In the genomic region with DNA sequence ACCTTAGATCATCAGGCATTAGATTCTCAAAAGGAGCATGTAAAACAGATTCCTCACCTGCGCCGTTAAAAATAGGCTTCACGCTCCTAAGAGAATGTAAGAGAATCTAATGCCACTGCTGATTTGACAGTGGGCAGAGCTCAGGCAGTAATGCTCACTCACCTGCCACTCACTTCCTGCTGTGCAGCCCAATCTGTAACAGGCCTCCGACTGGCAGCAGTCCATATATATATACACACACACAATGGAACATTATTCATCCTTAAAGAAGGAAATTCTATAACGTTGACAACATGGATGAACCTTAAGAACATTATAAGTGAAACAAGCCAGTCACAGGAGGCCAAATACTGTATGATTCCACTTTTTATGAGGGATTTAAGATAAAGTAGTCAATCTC, we compare ENCODE assay signal across 17 cellular contexts. TPM values are rescaled to one million over a fixed set of nuclear protein-coding genes. Genes with fewer than 3 reads are reported as not detected.
DNase-seq lines count a peak whose midpoint lies in the region; ATAC-seq, FAIRE-seq and TF ChIP-seq lines count a peak whose summit lies in the region.
"Had no signal": no experiment of that assay in that cellular context is flagged by ENCODE, and none has a peak within 500 bp of the region (broad histone marks: within the 10 kb centered on the region; RNA-seq: fewer than 3 reads in every experiment).

No MANE protein-coding gene starts in this region.

- H3K4me2 ChIP-seq in IMR-90 (ENCODE audit: low read depth, low read length): no peak overlapping the region
- no peak overlapping the region for H3K4me2 ChIP-seq in endothelial cell of umbilical vein (ENCODE audit: insufficient read depth, low read length)

- H3K9me1 ChIP-seq in IMR-90 (ENCODE audit: insufficient read depth, low read length): no peaks in the 10 kb centered on the region
- no peaks in the 10 kb centered on the region for H3K9me1 ChIP-seq in endothelial cell of umbilical vein (replicated peaks; ENCODE audit: control insufficient read depth, extremely low read depth, insufficient read depth, low read length)

- H3K4me3 Mint-ChIP-seq in activated naive CD8-positive, alpha-beta T cell: peak overlapping the region; percentile 28
- H3K4me3 Mint-ChIP-seq in activated naive CD8-positive, alpha-beta T cell treated with anti-CD3 and anti-CD28 coated beads for 36 hours: no peak overlapping the region

- BruUV-seq in IMR-90 (replicated peaks; lab: Mats Ljungman, UMichigan): no TSS peak
- no TSS peak for BruUV-seq in endothelial cell of umbilical vein (replicated peaks; lab: Mats Ljungman, UMichigan)

- H3K18ac ChIP-seq in IMR-90 (ENCODE audit: low read depth, low read length): no peak overlapping the region

- H3K9me3 ChIP-seq in IMR-90 (ENCODE audit: control insufficient read depth, insufficient read depth, low read length): no peaks in the 10 kb centered on the region
- H3K9me3 ChIP-seq in endothelial cell of umbilical vein (replicated peaks; ENCODE audit: control insufficient read depth, insufficient read depth, low read length): no peaks in the 10 kb centered on the region

- H2AFZ ChIP-seq in IMR-90 (replicated peaks; ENCODE audit: low read length, poor library complexity): no peak overlapping the region
- H2AFZ ChIP-seq in endothelial cell of umbilical vein (ENCODE audit: low read depth, low read length): no peak overlapping the region

- H2BK15ac ChIP-seq in IMR-90 (ENCODE audit: low read depth, low read length): no peak overlapping the region

- no peak overlapping the region for H3K23ac ChIP-seq in IMR-90 (ENCODE audit: low read depth, low read length)

- no peaks in the 10 kb centered on the region for H3K27me3 Mint-ChIP-seq in activated naive CD8-positive, alpha-beta T cell
- H3K27me3 Mint-ChIP-seq in activated naive CD8-positive, alpha-beta T cell treated with anti-CD3 and anti-CD28 coated beads for 36 hours: no peaks in the 10 kb centered on the region

- no peak overlapping the region for H3K9ac ChIP-seq in IMR-90 (ENCODE audit: low read depth, low read length)
- no peak overlapping the region for H3K9ac ChIP-seq in endothelial cell of umbilical vein (replicated peaks; ENCODE audit: extremely low read depth, insufficient read depth, low read length)

- H3K27ac ChIP-seq in IMR-90 (ENCODE audit: insufficient read depth, low read length) (no peak overlapping the region), endothelial cell of umbilical vein (ENCODE audit: insufficient read depth, low read depth, low read length) (no peak overlapping the region)

- H3K4me1 ChIP-seq in IMR-90 (ENCODE audit: control insufficient read depth, insufficient read depth, low read length) (peaks cover 4% of the 10 kb centered on the region; the same call in 1 of the 2 replicates), endothelial cell of umbilical vein (ENCODE audit: control insufficient read depth, extremely low read depth, insufficient read depth, low read length) (peaks cover 17% of the 10 kb centered on the region)

- intact Hi-C loops in IMR-90 (cut with micrococcal nuclease) (no loop called here), endothelial cell of umbilical vein (cut with micrococcal nuclease) (loop anchor here (2.0 kb wide), 1 partner anchor 16 kb away; no protein-coding TSS in a partner anchor)

- FAIRE-seq in endothelial cell of umbilical vein (lab: Jason Lieb, UNC) (no peak), urothelium cell line (lab: Jason Lieb, UNC) (peak; percentile 71)
- FAIRE-seq: bronchial epithelial cell, keratinocyte had no signal

- DNase-seq in activated naive CD8-positive, alpha-beta T cell treated with anti-CD3 and anti-CD28 coated beads for 36 hours: no peak
- DNase-seq in IMR-90 (no peak), endothelial cell of umbilical vein (ENCODE audit: low read depth, low spot score) (peak; percentile 30), urothelium cell line (ENCODE audit: low spot score) (no peak), DMS79 (lab: John Stamatoyannopoulos, UW) (no peak), activated gamma-delta T cell treated with Interleukin-2 at 50 U/mL for 16 hours (no peak)
- DNase-seq: activated CD4-positive, alpha-beta T cell treated with anti-CD3 and anti-CD28 coated beads, Interleukin-2, amount 50 U/mL, for 1 hour; C1 segment of cervical spinal cord; foreskin melanocyte; hypothalamus; KG1; NCI-H2081 treated with DMSO at 0.1 percent for 48 hours; stimulated activated CD4-positive, alpha-beta T cell treated with anti-CD3 and anti-CD28 coated beads, Interleukin-2, amount 100 ng/mL, for 24 hours had no signal

- H2BK5ac ChIP-seq in IMR-90 (ENCODE audit: low read depth, low read length, poor library complexity, severe bottlenecking): no peak overlapping the region

- ATAC-seq in IMR-90 (ENCODE audit: low read depth) (no peak), HG03108 (IDR thresholded peaks at IDR 0.05; ENCODE audit: unreplicated experiment) (no peak)

- no peaks in the 10 kb centered on the region for H3K27me3 ChIP-seq in IMR-90 (ENCODE audit: control insufficient read depth, insufficient read depth, low read length)
- no peaks in the 10 kb centered on the region for H3K27me3 ChIP-seq in endothelial cell of umbilical vein (ENCODE audit: control insufficient read depth in 2 of 2, insufficient read depth in 2 of 2, low read length in 2 of 2)

- H4K91ac ChIP-seq in IMR-90 (ENCODE audit: insufficient read depth, low read depth, low read length): no peak overlapping the region

- no peak overlapping the region for H2BK120ac ChIP-seq in IMR-90 (ENCODE audit: low read depth, low read length)

- H3K4me1 Mint-ChIP-seq in activated naive CD8-positive, alpha-beta T cell (ENCODE audit: low read depth): peaks cover 73% of the 10 kb centered on the region
- peaks cover 55% of the 10 kb centered on the region for H3K4me1 Mint-ChIP-seq in activated naive CD8-positive, alpha-beta T cell treated with anti-CD3 and anti-CD28 coated beads for 36 hours

- 0 out of 2 replicates have a peak overlapping the region, but pooled peaks have one; percentile 19 for H3K14ac ChIP-seq in IMR-90 (replicated peaks; ENCODE audit: low read depth, low read length)

- no peak overlapping the region for H2BK20ac ChIP-seq in IMR-90 (ENCODE audit: low read depth, low read length)

- POLR2A ChIA-PET in IMR-90 (lab: Charles Lee; ENCODE audit: unreplicated experiment) (no interaction called here), endothelial cell of umbilical vein (lab: Charles Lee) (no interaction called here)

- H2AK5ac ChIP-seq in IMR-90 (ENCODE audit: low read depth, low read length): no peak overlapping the region

- no CpG with 5 or more reads among the region's 5 CpGs for WGBS in IMR-90 (ENCODE audit: extremely low coverage in 2 of 2, insufficient read length in 1 of 2), 2 experiments

- peak overlapping the region; percentile 59 for H3K27ac Mint-ChIP-seq in activated naive CD8-positive, alpha-beta T cell
- no peak overlapping the region for H3K27ac Mint-ChIP-seq in activated naive CD8-positive, alpha-beta T cell treated with anti-CD3 and anti-CD28 coated beads for 36 hours

- H3K36me3 ChIP-seq in IMR-90 (ENCODE audit: control insufficient read depth, insufficient read depth, low read length): no peaks in the 10 kb centered on the region
- no peaks in the 10 kb centered on the region for H3K36me3 ChIP-seq in endothelial cell of umbilical vein (ENCODE audit: control insufficient read depth in 2 of 2, extremely low read depth in 1 of 2, insufficient read depth in 2 of 2, low read length in 2 of 2)

- H3K4me3 ChIP-seq in IMR-90 (ENCODE audit: insufficient read depth, low read depth, low read length) (no peak overlapping the region), endothelial cell of umbilical vein (replicated peaks in 1 of 3; ENCODE audit: insufficient read depth in 1 of 3, low read depth in 1 of 3, low read length in 3 of 3) (no peak overlapping the region)

- H3K56ac ChIP-seq in IMR-90 (ENCODE audit: extremely low read depth, insufficient read depth, low read length): no peak overlapping the region

- peaks cover 16% of the 10 kb centered on the region for H3K36me3 Mint-ChIP-seq in activated naive CD8-positive, alpha-beta T cell
- peaks cover 65% of the 10 kb centered on the region for H3K36me3 Mint-ChIP-seq in activated naive CD8-positive, alpha-beta T cell treated with anti-CD3 and anti-CD28 coated beads for 36 hours

- peaks cover 8% of the 10 kb centered on the region for H3K9me3 Mint-ChIP-seq in activated naive CD8-positive, alpha-beta T cell (ENCODE audit: low read depth)
- peaks cover 30% of the 10 kb centered on the region for H3K9me3 Mint-ChIP-seq in activated naive CD8-positive, alpha-beta T cell treated with anti-CD3 and anti-CD28 coated beads for 36 hours

- TF ChIP-seq CTCF in IMR-90 (conservative IDR thresholded peaks at IDR 0.05; ENCODE audit: low read depth, low read length) (no peak), endothelial cell of umbilical vein (IDR thresholded peaks at IDR 0.05; ENCODE audit: extremely low read depth in 1 of 2, insufficient read depth in 1 of 2, low read depth in 1 of 2, low read length in 2 of 2) (no peak)

- TF ChIP-seq RAD21 in IMR-90 (IDR thresholded peaks at IDR 0.05; ENCODE audit: low read length): no peak

- H3K79me2 ChIP-seq in endothelial cell of umbilical vein (ENCODE audit: control insufficient read depth, insufficient read depth, low read length): peaks cover 97% of the 10 kb centered on the region

- H3K79me1 ChIP-seq in IMR-90 (ENCODE audit: low read depth in 1 of 2, low read length in 2 of 2): peaks cover 17 to 64% of the 10 kb centered on the region in 2 experiments; a peak in 3 of 4 replicates

- dilution Hi-C loops in IMR-90 (cut with HindIII; ENCODE audit: low sequenced_read_pairs, unreplicated experiment) (no loop called here), endothelial cell of umbilical vein (cut with MboI; ENCODE audit: extremely low pct_ligation_motif_present, low sequenced_read_pairs) (no loop called here)

- no peak overlapping the region for H2AK9ac ChIP-seq in IMR-90 (replicated peaks; ENCODE audit: low read depth, low read length, poor library complexity)

- in situ Hi-C loops in IMR-90 (cut with MboI; ENCODE audit: low sequenced_read_pairs): no loop called here

- no peak overlapping the region for H4K5ac ChIP-seq in IMR-90 (ENCODE audit: low read depth, low read length)

- no peak overlapping the region for H3K4ac ChIP-seq in IMR-90 (ENCODE audit: low read depth, low read length)

- H4K20me1 ChIP-seq in IMR-90 (ENCODE audit: insufficient read depth, low read length) (peaks cover 68% of the 10 kb centered on the region), endothelial cell of umbilical vein (replicated peaks; ENCODE audit: control insufficient read depth, extremely low read depth, insufficient read depth, low read length) (peaks cover 20% of the 10 kb centered on the region)

- H4K8ac ChIP-seq in IMR-90 (ENCODE audit: low read depth in 2 of 2, low read length in 2 of 2): no peak overlapping the region

- CTCF ChIA-PET in IMR-90 (lab: Yijun Ruan, JAX): no interaction called here
- CTCF ChIA-PET in endothelial cell of umbilical vein (lab: Charles Lee): interaction anchor here (0.6 kb wide), 1 partner anchor 692 kb away, joined by 3 read pairs; no protein-coding TSS in a partner anchor

- TF ChIP-seq POLR2A in IMR-90 (IDR thresholded peaks at IDR 0.05; ENCODE audit: low read depth, low read length) (no peak), endothelial cell of umbilical vein (IDR thresholded peaks at IDR 0.05; ENCODE audit: low read depth, low read length) (no peak)

RNA-seq across cellular contexts. Expression of a gene that starts 24.5 kb away (rescaled TPM):
- 10 to 100 TPM; 33.8 to 34.3 TPM for total RNA-seq in activated naive CD8-positive, alpha-beta T cell treated with anti-CD3 and anti-CD28 coated beads for 36 hours
- 57.8 and 65.2 TPM in 2 replicates for total RNA-seq in IMR-90 (2012; rRNA removed)
- polyA plus RNA-seq in IMR-90 (2012; rRNA removed): 8.8 and 9.4 TPM in 2 replicates
- 2.6 and 2.7 TPM in 2 replicates for polyA plus RNA-seq in IMR-90 (2012; cell fraction: cytosol; rRNA removed)
- 2.5 and 15.9 TPM in 2 replicates for polyA plus RNA-seq in IMR-90 (2012; cell fraction: nucleus; rRNA removed; ENCODE audit: low replicate concordance)
- total RNA-seq in endothelial cell of umbilical vein: 38.2 and 41.3 TPM in 2 replicates
- polyA plus RNA-seq in endothelial cell of umbilical vein: 7.1 and 8.0 TPM in 2 replicates
- polyA plus RNA-seq in endothelial cell of umbilical vein (2011; cell fraction: cytosol; rRNA removed): 10.0 and 10.8 TPM in 2 replicates
- 19.2 and 20.1 TPM in 2 replicates for polyA plus RNA-seq in endothelial cell of umbilical vein (2011; cell fraction: nucleus; rRNA removed)
- polyA plus RNA-seq in endothelial cell of umbilical vein (2012): 19.7 and 23.1 TPM in 2 replicates
- 69.5 and 76.2 TPM in 2 replicates for polyA minus RNA-seq in endothelial cell of umbilical vein
- polyA minus RNA-seq in endothelial cell of umbilical vein (2011; cell fraction: cytosol; rRNA and poly(A)+ RNA removed): 34.3 TPM
- 45.0 and 60.9 TPM in 2 replicates for polyA minus RNA-seq in endothelial cell of umbilical vein (2011; cell fraction: nucleus; rRNA and poly(A)+ RNA removed)
